9 cellular contexts compared by ENCODE assay signal in the genomic region with DNA sequence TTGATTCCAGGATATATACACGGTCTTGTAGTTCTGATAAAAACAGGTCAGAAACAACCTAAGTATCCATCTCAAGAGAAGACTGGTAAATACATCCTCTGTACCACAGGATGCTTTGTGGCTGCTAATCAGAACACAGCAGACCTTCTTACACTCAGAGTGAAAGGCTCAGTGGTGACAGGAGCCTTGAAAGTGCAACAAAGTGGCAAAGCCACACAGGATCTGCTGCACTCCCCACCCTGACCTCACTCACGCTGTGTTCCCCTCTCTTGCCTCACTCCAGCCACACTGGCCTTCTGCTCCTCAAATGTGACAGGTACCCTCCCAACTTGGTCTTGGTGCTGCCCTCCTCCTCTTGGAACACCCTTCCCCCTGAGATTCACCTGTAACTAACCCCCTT.
A peak's percentile ranks its signal among the peaks of the same experiment; 100 is the strongest.
DNase-seq lines count a peak whose midpoint lies in the region; ATAC-seq and TF ChIP-seq lines count a peak whose summit lies in the region.
"Had no signal": no experiment of that assay in that cellular context is flagged by ENCODE, and none has a peak within 500 bp of the region (broad histone marks: within the 10 kb centered on the region; RNA-seq: fewer than 3 reads in every experiment).

No MANE protein-coding gene starts in this region.

- H3K4me3 ChIP-seq in thyroid gland (replicated peaks in 1 of 3): no peak overlapping the region

- H3K9me3 Mint-ChIP-seq in effector memory CD8-positive, alpha-beta T cell: peaks cover 0 to 7% of the 10 kb centered on the region in 2 donors

- peaks cover 15 to 18% of the 10 kb centered on the region in 2 donors for H3K4me1 Mint-ChIP-seq in effector memory CD8-positive, alpha-beta T cell (ENCODE audit: low read depth in 2 of 2)

- peak overlapping the region; percentile 57 to 60 for H3K27ac Mint-ChIP-seq in effector memory CD8-positive, alpha-beta T cell

- peaks cover 4% of the 10 kb centered on the region for H3K36me3 Mint-ChIP-seq in effector memory CD8-positive, alpha-beta T cell (ENCODE audit: insufficient read depth)

- no peak for TF ChIP-seq CTCF in GM10248 (IDR thresholded peaks at IDR 0.05; ENCODE audit: control extremely low read depth, extremely low read depth, low read depth, missing control alignments)
- TF ChIP-seq CTCF in thyroid gland (IDR thresholded peaks at IDR 0.05): no peak

- H3K9me3 ChIP-seq in thyroid gland: no peaks in the 10 kb centered on the region

- peaks cover 0 to 7% of the 10 kb centered on the region in 2 donors for H3K27me3 Mint-ChIP-seq in effector memory CD8-positive, alpha-beta T cell

- peak overlapping the region; percentile 53 to 66 for H3K4me3 Mint-ChIP-seq in effector memory CD8-positive, alpha-beta T cell

- peak; percentile 99 for ATAC-seq in GM21390 (IDR thresholded peaks at IDR 0.05; ENCODE audit: unreplicated experiment)
- ATAC-seq in HG03521 (IDR thresholded peaks at IDR 0.05; ENCODE audit: unreplicated experiment): peak; percentile 98
- peak; percentile 99 for ATAC-seq in effector memory CD8-positive, alpha-beta T cell (replicated peaks)

- 75 to 83% methylated on average over 2 of the region's 2 CpGs for WGBS in thyroid gland, 2 donors

- CTCF ChIA-PET in GM10248 (lab: Yijun Ruan, JAX): no interaction called here

- no peaks in the 10 kb centered on the region for H3K4me1 ChIP-seq in thyroid gland

- H3K27ac ChIP-seq in thyroid gland: no peak overlapping the region

- H3K36me3 ChIP-seq in thyroid gland: no peaks in the 10 kb centered on the region

- POLR2A ChIA-PET in GM10248 (lab: Yijun Ruan, JAX): no interaction called here

- no peak for TF ChIP-seq POLR2A in thyroid gland (IDR thresholded peaks at IDR 0.05)

- intact Hi-C loops in thyroid gland (cut with DNase I): no loop called here

- DNase-seq in GM10248 (ENCODE audit: extremely low spot score): peak; percentile 14
- DNase-seq in effector memory CD8-positive, alpha-beta T cell: peak; percentile 35 to 40 (median 39)
- no peak for DNase-seq in superior temporal gyrus (ENCODE audit: extremely low spot score)
- DNase-seq in thyroid gland: no peak
- DNase-seq in NCI-H345 treated with DMSO at 0.1 percent for 48 hours (lab: John Stamatoyannopoulos, UW; ENCODE audit: unreplicated experiment): no peak
- no peak for DNase-seq in OCI-M1 (lab: John Stamatoyannopoulos, UW)
- DNase-seq: DMS53 had no signal

- no peaks in the 10 kb centered on the region for H3K27me3 ChIP-seq in thyroid gland

Comparison
In these comparisons a context has a peak if more than half of its experiments do, and no peak if none do; other contexts are left out.
1. DNase-seq: peak in GM10248 (single experiment) and effector memory CD8-positive, alpha-beta T cell (3 of 3); none in superior temporal gyrus (single experiment), thyroid gland (0 of 2), NCI-H345 treated with DMSO at 0.1 percent for 48 hours (single experiment) and OCI-M1 (single experiment).
2. Peak in every context shown above with its lines, with median percentiles within 50 percentile points of each other: ATAC-seq.